ENCODE assay signal across 8 cellular contexts in genomic region chrX:15493118-15494082, GRCh38. TPM values are rescaled to one million over a fixed set of nuclear protein-coding genes. Genes with fewer than 3 reads are reported as not detected.
DNase-seq lines count a peak whose midpoint lies in the region; FAIRE-seq and TF ChIP-seq lines count a peak whose summit lies in the region.

Gene PIR, minus strand, starts transcription at chrX:15493333. Its CDS starts 2,076 bp downstream, at chrX:15491257.

- H3K4me1 ChIP-seq in neutrophil (ENCODE audit: control insufficient read depth in 1 of 2, insufficient read depth in 1 of 2, low read depth in 1 of 2, low read length in 1 of 2) (peaks cover 12 to 17% of the 10 kb centered on the region in 2 experiments), testis (no peaks in the 10 kb centered on the region)

- no peaks in the 10 kb centered on the region for H3K36me3 Mint-ChIP-seq in activated naive CD4-positive, alpha-beta T cell treated with anti-CD3 and anti-CD28 coated beads for 36 hours (ENCODE audit: low read depth)

- WGBS in testis, 2 donors, result 2 to 9% methylated on average over 10 to 30 of the region's 48 CpGs

- H3K27me3 ChIP-seq in neutrophil (no peaks in the 10 kb centered on the region), testis (no peaks in the 10 kb centered on the region)

- H3K9me3 ChIP-seq in neutrophil, result no peaks in the 10 kb centered on the region
- no peaks in the 10 kb centered on the region for H3K9me3 ChIP-seq in testis

- H3K27me3 Mint-ChIP-seq in activated naive CD4-positive, alpha-beta T cell treated with anti-CD3 and anti-CD28 coated beads for 36 hours (ENCODE audit: low read depth), result no peaks in the 10 kb centered on the region

- DNase-seq in H4 (ENCODE audit: low spot score) (peak; percentile 83), LNCaP clone FGC (ENCODE audit: low read depth) (peak; percentile 61), SHP77 (lab: John Stamatoyannopoulos, UW) (peak; percentile 82 to 83), globus pallidus (ENCODE audit: low spot score) (peak; percentile 88), testis (peak; percentile 90)
- DNase-seq in activated naive CD4-positive, alpha-beta T cell treated with anti-CD3 and anti-CD28 coated beads for 36 hours, result peak; percentile 75

- H3K27ac ChIP-seq in neutrophil (peak within 1 kb of the TSS; percentile 62), testis (peak within 1 kb of the TSS; percentile 55 to 64)

- peak; percentile 74 for FAIRE-seq in G401.6 (lab: Jason Lieb, UNC)

- TF ChIP-seq CTCF in LNCaP clone FGC (IDR thresholded peaks at IDR 0.05; ENCODE audit: control insufficient read depth, extremely low read depth, insufficient read depth) (peak; percentile 63), neutrophil (IDR thresholded peaks at IDR 0.05) (no peak), testis (IDR thresholded peaks at IDR 0.05) (peak in 2 of 3 experiments; percentile 15 to 22)

- peak within 1 kb of the TSS; percentile 68 for H3K27ac Mint-ChIP-seq in activated naive CD4-positive, alpha-beta T cell treated with anti-CD3 and anti-CD28 coated beads for 36 hours

- peak within 1 kb of the TSS; percentile 83 for H3K4me3 Mint-ChIP-seq in activated naive CD4-positive, alpha-beta T cell treated with anti-CD3 and anti-CD28 coated beads for 36 hours

- intact Hi-C loops in activated naive CD4-positive, alpha-beta T cell treated with anti-CD3 and anti-CD28 coated beads for 36 hours (cut with micrococcal nuclease), result loop anchor here (1.0 to 10.0 kb wide), 9 partner anchors 22 to 1201 kb away; partner anchors contain the start of genes AP1S2, PIGA and ZRSR2
- intact Hi-C loops in testis (cut with DNase I; ENCODE audit: low total_unique reads), result no loop called here

- no peaks in the 10 kb centered on the region for H3K9me3 Mint-ChIP-seq in activated naive CD4-positive, alpha-beta T cell treated with anti-CD3 and anti-CD28 coated beads for 36 hours

- peaks cover 6% of the 10 kb centered on the region for H3K4me1 Mint-ChIP-seq in activated naive CD4-positive, alpha-beta T cell treated with anti-CD3 and anti-CD28 coated beads for 36 hours (ENCODE audit: low read depth)

- no peak for TF ChIP-seq POLR2A in testis (IDR thresholded peaks at IDR 0.05)

- H3K4me3 ChIP-seq in LNCaP clone FGC (ENCODE audit: low read depth, low read length) (peak within 1 kb of the TSS; percentile 62), neutrophil (ENCODE audit: low read depth in 1 of 2, low read length in 1 of 2) (peak within 1 kb of the TSS; percentile 47 to 53), testis (peak within 1 kb of the TSS; percentile 45 to 66)

- CTCF ChIA-PET in activated naive CD4-positive, alpha-beta T cell treated with anti-CD3 and anti-CD28 coated beads for 36 hours (lab: Charles Lee), result interaction anchor here (0.7 to 2.0 kb wide), 7 partner anchors 12 to 151 kb away, joined by 3 to 10 read pairs (median 3); no protein-coding TSS in a partner anchor

- no peaks in the 10 kb centered on the region for H3K36me3 ChIP-seq in neutrophil
- no peaks in the 10 kb centered on the region for H3K36me3 ChIP-seq in testis (ENCODE audit: low read depth, missing control alignments)

RNA-seq across cellular contexts. Expression of gene PIR, which starts in this region (rescaled TPM):
- total RNA-seq in H4 (2014; rRNA removed; shearing (Covaris generic)), result 117 and 126 TPM in 2 replicates
- 1 to 10 TPM; 6.2 to 9.2 TPM for total RNA-seq in activated naive CD4-positive, alpha-beta T cell treated with anti-CD3 and anti-CD28 coated beads for 36 hours
- total RNA-seq in testis, result 10 to 100 TPM in 1 of 2 donors, 1 to 10 TPM in 1; 9.7 to 10.3 TPM
- polyA plus RNA-seq in testis (ENCODE audit: insufficient read depth, low read depth, low replicate concordance), result 11.0 TPM

Comparison
In these comparisons a context has a peak if more than half of its experiments do, and no peak if none do; other contexts are left out.
1. Peak in every context shown above with its lines: DNase-seq, H3K4me3 ChIP-seq and H3K27ac ChIP-seq.
2. RNA of gene PIR (total RNA-seq): 117 to 126 TPM in H4; 9.7 to 10.3 TPM in testis and 6.2 to 9.2 TPM in activated naive CD4-positive, alpha-beta T cell treated with anti-CD3 and anti-CD28 coated beads for 36 hours; every median in the first group is over 10 times any median in the second.